28 cellular contexts compared by ENCODE assay signal in genomic region chr4:74483226-74483911, GRCh38. TPM values are rescaled to one million over a fixed set of nuclear protein-coding genes. Genes with fewer than 3 reads are reported as not detected.
"Had no signal": no experiment of that assay in that cellular context is flagged by ENCODE, and none has a peak within 500 bp of the region (broad histone marks: within the 10 kb centered on the region; RNA-seq: fewer than 3 reads in every experiment).

No MANE protein-coding gene starts in this region.

- H3K27ac ChIP-seq: breast epithelium, gastroesophageal sphincter, hepatocyte, ovary, right lobe of liver, thoracic aorta, WERI-Rb-1 had no signal

- H3K4me3 Mint-ChIP-seq: activated naive CD4-positive, alpha-beta T cell treated with anti-CD3 and anti-CD28 coated beads, Interleukin-2, amount 10 ng/mL, durations not matched to agents 7 days and 5 days; activated T-cell treated with anti-CD3 and anti-CD28 coated beads, Interleukin-2, amount 50 U/mL, for 72 hours; naive thymus-derived CD4-positive, alpha-beta T cell; stimulated activated naive CD8-positive, alpha-beta T cell treated with anti-CD3 and anti-CD28 coated beads, Interleukin-15, Interleukin-2, amounts not matched to agents 100 ng/mL and 50 ng/mL, for 24 hours had no signal

- DNase-seq: activated CD4-positive, alpha-beta T cell treated with anti-CD3 and anti-CD28 coated beads, Interleukin-2, amount 50 U/mL, for 1 hour; activated CD4-positive, CD25-positive, alpha-beta regulatory T cell treated with anti-CD3 and anti-CD28 coated beads, Interleukin-2, amount 50 U/mL, for 72 hours; activated effector memory CD4-positive, alpha-beta T cell treated with Interleukin-2 at 50 U/mL for 16 hours; activated naive CD4-positive, alpha-beta T cell treated with anti-CD3 and anti-CD28 coated beads, Interleukin-2, amount 10 ng/mL, durations not matched to agents 7 days and 5 days; activated T-cell treated with anti-CD3 and anti-CD28 coated beads for 4 hours; activated T-cell treated with anti-CD3 and anti-CD28 coated beads, Interleukin-2, amount 50 U/mL, for 72 hours; dermis blood vessel endothelial cell; effector CD4-positive, alpha-beta T cell; kidney; left colon; midbrain; naive thymus-derived CD4-positive, alpha-beta T cell; ovary; right lobe of liver; stimulated activated CD4-positive, alpha-beta T cell treated with anti-CD3 and anti-CD28 coated beads, Interleukin-2, amount 100 ng/mL, for 48 hours; WERI-Rb-1 had no signal

- H3K4me1 ChIP-seq: breast epithelium, gastroesophageal sphincter, right lobe of liver had no signal

- H3K4me3 ChIP-seq: breast epithelium, gastroesophageal sphincter, hepatocyte, ovary, right lobe of liver, thoracic aorta had no signal

- H3K36me3 Mint-ChIP-seq: activated naive CD4-positive, alpha-beta T cell treated with anti-CD3 and anti-CD28 coated beads, Interleukin-2, amount 10 ng/mL, durations not matched to agents 7 days and 5 days; naive thymus-derived CD4-positive, alpha-beta T cell had no signal

- ATAC-seq: activated T-cell treated with anti-CD3 and anti-CD28 coated beads, Interleukin-2, amount 50 U/mL, for 72 hours; gastroesophageal sphincter; left colon; naive thymus-derived CD4-positive, alpha-beta T cell; right lobe of liver had no signal

- H3K27ac Mint-ChIP-seq: activated naive CD4-positive, alpha-beta T cell treated with anti-CD3 and anti-CD28 coated beads, Interleukin-2, amount 10 ng/mL, durations not matched to agents 7 days and 5 days; activated T-cell treated with anti-CD3 and anti-CD28 coated beads, Interleukin-2, amount 50 U/mL, for 72 hours; naive thymus-derived CD4-positive, alpha-beta T cell; progenitor cell of endocrine pancreas; stimulated activated naive CD8-positive, alpha-beta T cell treated with anti-CD3 and anti-CD28 coated beads, Interleukin-15, Interleukin-2, amounts not matched to agents 100 ng/mL and 50 ng/mL, for 24 hours had no signal

- H2AFZ ChIP-seq: hepatocyte had no signal

- H3K9me3 Mint-ChIP-seq: activated naive CD4-positive, alpha-beta T cell treated with anti-CD3 and anti-CD28 coated beads, Interleukin-2, amount 10 ng/mL, durations not matched to agents 7 days and 5 days; activated T-cell treated with anti-CD3 and anti-CD28 coated beads, Interleukin-2, amount 50 U/mL, for 72 hours; stimulated activated naive CD8-positive, alpha-beta T cell treated with anti-CD3 and anti-CD28 coated beads, Interleukin-15, Interleukin-2, amounts not matched to agents 100 ng/mL and 50 ng/mL, for 24 hours had no signal

- H3K36me3 ChIP-seq: breast epithelium, gastroesophageal sphincter, ovary, right lobe of liver, thoracic aorta, WERI-Rb-1 had no signal

- H3K4me2 ChIP-seq: hepatocyte had no signal

- H3K79me2 ChIP-seq: hepatocyte had no signal

- H3K9me3 ChIP-seq: breast epithelium, gastroesophageal sphincter, ovary, right lobe of liver, thoracic aorta had no signal

- H3K4me1 Mint-ChIP-seq: activated naive CD4-positive, alpha-beta T cell treated with anti-CD3 and anti-CD28 coated beads, Interleukin-2, amount 10 ng/mL, durations not matched to agents 7 days and 5 days; naive thymus-derived CD4-positive, alpha-beta T cell had no signal

- FAIRE-seq: colon, endometrium, kidney, urothelium cell line had no signal

- H3K27me3 ChIP-seq: breast epithelium, gastroesophageal sphincter, hepatocyte, ovary, right lobe of liver had no signal

RNA-seq across cellular contexts. Expression of gene AREG, which starts 38.4 kb away (rescaled TPM):
- total RNA-seq: liver, skeletal muscle tissue had no signal
- polyA plus RNA-seq: neural cell had no signal
